In the genomic region with DNA sequence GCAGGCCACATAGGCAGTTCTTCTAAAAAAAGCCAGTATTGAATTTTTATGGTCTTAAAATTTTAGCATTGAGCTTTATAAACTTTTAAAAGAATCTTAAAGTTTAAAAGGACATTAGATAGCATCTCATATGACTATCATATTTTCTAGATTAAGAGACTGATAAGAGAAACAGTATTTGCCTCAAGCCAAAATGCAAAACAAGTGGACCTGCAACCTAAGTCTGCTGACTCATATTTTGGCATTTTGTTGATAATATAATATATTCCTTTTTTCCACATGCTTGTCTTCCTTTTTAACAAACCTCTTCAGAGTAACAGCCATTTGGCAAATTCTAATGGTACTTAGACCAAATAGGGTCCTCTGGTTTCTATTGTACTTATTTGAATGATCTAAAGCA, we compare ENCODE assay signal across 10 cellular contexts.
"Had no signal": no experiment of that assay in that cellular context is flagged by ENCODE, and none has a peak within 500 bp of the region (broad histone marks: within the 10 kb centered on the region; RNA-seq: fewer than 3 reads in every experiment).

No MANE protein-coding gene starts in this region.

- H3K9me3 ChIP-seq: HAP-1 had no signal

- ATAC-seq: HCT116, K562 had no signal

- H3K9ac ChIP-seq: GM23248 had no signal

- H3K27ac Mint-ChIP-seq: HFFc6 had no signal

- H3K27ac ChIP-seq: GM23248 had no signal

- FAIRE-seq: HTR-8/SVneo, K562 had no signal

- H3K4me3 ChIP-seq: GM23248, HAP-1, K562 had no signal

- H2AFZ ChIP-seq: GM23248 had no signal

- H3K4me3 Mint-ChIP-seq: HFFc6 had no signal

- DNase-seq: GM23248, GOT3, H7, HFFc6, IMR-90, KG1 had no signal

- H3K4me1 ChIP-seq: HAP-1 had no signal

- H3K36me3 ChIP-seq: HAP-1 had no signal
